ENCODE assay signal across 14 cellular contexts in the genomic region with DNA sequence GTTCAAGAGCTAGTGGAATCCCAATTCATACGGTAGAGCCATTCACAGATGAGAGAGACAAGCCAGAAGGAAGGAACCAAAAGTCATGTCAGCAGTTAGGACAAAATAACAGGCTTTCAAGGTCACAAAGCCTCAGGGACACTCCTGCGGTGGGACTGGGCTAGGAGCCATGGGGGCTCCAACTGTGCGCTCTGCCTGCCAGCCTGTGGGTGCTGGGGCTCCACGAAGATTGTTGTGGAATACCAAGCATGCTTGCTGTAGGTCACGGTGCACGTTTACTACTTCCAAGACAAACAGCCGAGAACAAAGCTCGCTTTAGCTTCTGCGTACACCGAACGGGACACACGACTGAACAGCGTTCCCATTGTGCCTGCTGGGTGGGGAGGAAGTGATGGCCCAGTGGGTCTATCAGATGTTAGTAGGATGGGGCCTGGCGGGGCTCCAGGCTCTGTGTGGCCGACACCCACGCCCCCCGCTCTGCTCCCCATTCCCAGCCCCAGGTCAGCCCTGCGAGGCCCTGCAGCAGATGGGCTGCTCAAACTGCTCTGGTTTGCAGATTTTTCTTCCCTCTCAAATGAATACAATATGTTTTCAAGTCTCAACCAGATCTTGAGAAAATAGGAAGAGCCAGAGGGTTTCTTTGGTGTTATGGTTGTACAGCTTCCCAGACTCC.
DNase-seq lines count a peak whose midpoint lies in the region; TF ChIP-seq lines count a peak whose summit lies in the region.
"Had no signal": no experiment of that assay in that cellular context is flagged by ENCODE, and none has a peak within 500 bp of the region (broad histone marks: within the 10 kb centered on the region; RNA-seq: fewer than 3 reads in every experiment).

No MANE protein-coding gene starts in this region.

- 44% methylated on average over 18 of the region's 18 CpGs for WGBS in hepatocyte (ENCODE audit: low lambda C conversion rate, missing lambda C conversion rate)

- H3K27ac Mint-ChIP-seq in Caco-2 (ENCODE audit: unreplicated experiment), result peak overlapping the region; percentile 67
- H3K27ac Mint-ChIP-seq in activated naive CD8-positive, alpha-beta T cell treated with anti-CD3 and anti-CD28 coated beads for 36 hours, result no peak overlapping the region
- H3K27ac Mint-ChIP-seq in activated T-helper 2 cell treated with anti-CD3 and anti-CD28 coated beads, Interferon-gamma antibody, Interleukin-2, Interleukin-4, amounts not matched to agents 10 μg/mL and 5 μg/mL and 100 μg/mL, durations not matched to agents 14 hours and 24 hours and 36 hours, result no peak overlapping the region
- H3K27ac Mint-ChIP-seq: activated CD4-positive, alpha-beta T cell treated with anti-CD3 and anti-CD28 coated beads, Interleukin-2, amount 10 ng/mL, durations not matched to agents 7 days and 5 days; activated naive CD4-positive, alpha-beta T cell treated with anti-CD3 and anti-CD28 coated beads, Interleukin-2, amount 10 ng/mL, durations not matched to agents 7 days and 5 days had no signal

- H3K36me3 ChIP-seq in Caco-2 (ENCODE audit: control insufficient read depth, insufficient read depth, low read length) (peaks cover 5% of the 10 kb centered on the region; the same call in 1 of the 2 replicates), hepatocyte (replicated peaks; ENCODE audit: insufficient read depth, low read depth) (peaks cover 4% of the 10 kb centered on the region), rectal smooth muscle tissue (ENCODE audit: control insufficient read depth, insufficient read depth, low read length) (peaks cover 19% of the 10 kb centered on the region)

- no peak for TF ChIP-seq CTCF in Caco-2 (IDR thresholded peaks at IDR 0.05; ENCODE audit: insufficient read depth in 1 of 2, low read depth in 1 of 2, low read length in 1 of 2, severe bottlenecking in 1 of 2, unreplicated experiment in 1 of 2)
- no peak for TF ChIP-seq CTCF in hepatocyte (IDR thresholded peaks at IDR 0.05; ENCODE audit: poor library complexity)

- BruUV-seq in Caco-2 (replicated peaks; lab: Mats Ljungman, UMichigan), result no TSS peak

- H3K4me3 ChIP-seq in Caco-2 (ENCODE audit: low read depth, low read length) (no peak overlapping the region), hepatocyte (no peak overlapping the region), rectal smooth muscle tissue (ENCODE audit: low read length) (no peak overlapping the region)

- no peak for DNase-seq in Caco-2
- DNase-seq in brain pericyte (ENCODE audit: low read depth, low spot score), result peak; percentile 99
- no peak for DNase-seq in hepatocyte (ENCODE audit: low spot score)
- no peak for DNase-seq in activated naive CD8-positive, alpha-beta T cell treated with anti-CD3 and anti-CD28 coated beads for 36 hours
- no peak for DNase-seq in HEK293T (ENCODE audit: extremely low spot score)
- no peak for DNase-seq in activated T-helper 2 cell treated with anti-CD3 and anti-CD28 coated beads, Interferon-gamma antibody, Interleukin-2, Interleukin-4, amounts not matched to agents 10 μg/mL and 5 μg/mL and 100 μg/mL, durations not matched to agents 14 hours and 24 hours and 36 hours (ENCODE audit: low spot score)
- no peak for DNase-seq in HuH-7 (ENCODE audit: low spot score)
- DNase-seq: activated CD4-positive, alpha-beta T cell treated with anti-CD3 and anti-CD28 coated beads, Interleukin-2, amount 10 ng/mL, durations not matched to agents 7 days and 5 days; activated naive CD4-positive, alpha-beta T cell treated with anti-CD3 and anti-CD28 coated beads, Interleukin-2, amount 10 ng/mL, durations not matched to agents 7 days and 5 days; BE2C; GF-D8; Kasumi-1; NCI-H2227 treated with DMSO at 0.1 percent for 48 hours had no signal

- H3K4me1 ChIP-seq in Caco-2 (peaks cover 53% of the 10 kb centered on the region), hepatocyte (ENCODE audit: insufficient read depth) (peaks cover 55% of the 10 kb centered on the region), rectal smooth muscle tissue (ENCODE audit: control insufficient read depth, insufficient read depth, low read length) (peaks cover 7% of the 10 kb centered on the region)

- H3K79me2 ChIP-seq in hepatocyte, result no peaks in the 10 kb centered on the region

- H3K9me3 ChIP-seq in Caco-2 (no peaks in the 10 kb centered on the region), hepatocyte (ENCODE audit: low read depth) (no peaks in the 10 kb centered on the region)
- H3K9me3 ChIP-seq: BE2C had no signal

- CTCF ChIA-PET in Caco-2 (lab: Charles Lee), result no interaction called here
- CTCF ChIA-PET in HEK293T (lab: Yijun Ruan, JAX), result interaction anchor here (0.6 kb wide), 1 partner anchor 80 kb away, joined by 3 read pairs; no protein-coding TSS in a partner anchor

- peak overlapping the region; percentile 51 for H3K4me2 ChIP-seq in hepatocyte

- POLR2A ChIA-PET in Caco-2 (lab: Charles Lee), result interaction anchor here (1.5 kb wide), 1 partner anchor 11 kb away, joined by 6 read pairs; no protein-coding TSS in a partner anchor
- POLR2A ChIA-PET in HEK293T (lab: Yijun Ruan, JAX), result no interaction called here

- H3K4me3 Mint-ChIP-seq in Caco-2 (ENCODE audit: unreplicated experiment), result no peak overlapping the region
- no peak overlapping the region for H3K4me3 Mint-ChIP-seq in activated naive CD8-positive, alpha-beta T cell treated with anti-CD3 and anti-CD28 coated beads for 36 hours
- H3K4me3 Mint-ChIP-seq in activated T-helper 2 cell treated with anti-CD3 and anti-CD28 coated beads, Interferon-gamma antibody, Interleukin-2, Interleukin-4, amounts not matched to agents 10 μg/mL and 5 μg/mL and 100 μg/mL, durations not matched to agents 14 hours and 24 hours and 36 hours (ENCODE audit: low read depth), result no peak overlapping the region
- H3K4me3 Mint-ChIP-seq: activated CD4-positive, alpha-beta T cell treated with anti-CD3 and anti-CD28 coated beads, Interleukin-2, amount 10 ng/mL, durations not matched to agents 7 days and 5 days; activated naive CD4-positive, alpha-beta T cell treated with anti-CD3 and anti-CD28 coated beads, Interleukin-2, amount 10 ng/mL, durations not matched to agents 7 days and 5 days had no signal

- no peaks in the 10 kb centered on the region for H3K27me3 Mint-ChIP-seq in Caco-2 (ENCODE audit: insufficient read depth, unreplicated experiment)
- peaks cover 4% of the 10 kb centered on the region for H3K27me3 Mint-ChIP-seq in activated naive CD8-positive, alpha-beta T cell treated with anti-CD3 and anti-CD28 coated beads for 36 hours
- no peaks in the 10 kb centered on the region for H3K27me3 Mint-ChIP-seq in activated T-helper 2 cell treated with anti-CD3 and anti-CD28 coated beads, Interferon-gamma antibody, Interleukin-2, Interleukin-4, amounts not matched to agents 10 μg/mL and 5 μg/mL and 100 μg/mL, durations not matched to agents 14 hours and 24 hours and 36 hours (ENCODE audit: low read depth)

- H2AFZ ChIP-seq in hepatocyte, result peak overlapping the region; percentile 16

- H3K9me3 Mint-ChIP-seq in Caco-2 (ENCODE audit: unreplicated experiment), result no peaks in the 10 kb centered on the region
- no peaks in the 10 kb centered on the region for H3K9me3 Mint-ChIP-seq in activated naive CD8-positive, alpha-beta T cell treated with anti-CD3 and anti-CD28 coated beads for 36 hours
- H3K9me3 Mint-ChIP-seq in activated T-helper 2 cell treated with anti-CD3 and anti-CD28 coated beads, Interferon-gamma antibody, Interleukin-2, Interleukin-4, amounts not matched to agents 10 μg/mL and 5 μg/mL and 100 μg/mL, durations not matched to agents 14 hours and 24 hours and 36 hours, result no peaks in the 10 kb centered on the region
- H3K9me3 Mint-ChIP-seq: activated CD4-positive, alpha-beta T cell treated with anti-CD3 and anti-CD28 coated beads, Interleukin-2, amount 10 ng/mL, durations not matched to agents 7 days and 5 days; activated naive CD4-positive, alpha-beta T cell treated with anti-CD3 and anti-CD28 coated beads, Interleukin-2, amount 10 ng/mL, durations not matched to agents 7 days and 5 days had no signal

- peak overlapping the region; percentile 85 for H3K27ac ChIP-seq in hepatocyte
- peak overlapping the region; percentile 7 for H3K27ac ChIP-seq in rectal smooth muscle tissue (ENCODE audit: low read depth, low read length)

- peaks cover 38% of the 10 kb centered on the region for H3K4me1 Mint-ChIP-seq in Caco-2 (ENCODE audit: low read depth, unreplicated experiment)
- H3K4me1 Mint-ChIP-seq in activated naive CD8-positive, alpha-beta T cell treated with anti-CD3 and anti-CD28 coated beads for 36 hours, result no peaks in the 10 kb centered on the region
- no peaks in the 10 kb centered on the region for H3K4me1 Mint-ChIP-seq in activated T-helper 2 cell treated with anti-CD3 and anti-CD28 coated beads, Interferon-gamma antibody, Interleukin-2, Interleukin-4, amounts not matched to agents 10 μg/mL and 5 μg/mL and 100 μg/mL, durations not matched to agents 14 hours and 24 hours and 36 hours (ENCODE audit: low read depth)
- H3K4me1 Mint-ChIP-seq: activated CD4-positive, alpha-beta T cell treated with anti-CD3 and anti-CD28 coated beads, Interleukin-2, amount 10 ng/mL, durations not matched to agents 7 days and 5 days; activated naive CD4-positive, alpha-beta T cell treated with anti-CD3 and anti-CD28 coated beads, Interleukin-2, amount 10 ng/mL, durations not matched to agents 7 days and 5 days had no signal

- H3K9me2 ChIP-seq in hepatocyte (replicated peaks; ENCODE audit: insufficient read depth), result no peaks in the 10 kb centered on the region

- peaks cover 24% of the 10 kb centered on the region for H3K36me3 Mint-ChIP-seq in Caco-2 (ENCODE audit: insufficient read depth, unreplicated experiment)
- no peaks in the 10 kb centered on the region for H3K36me3 Mint-ChIP-seq in activated naive CD8-positive, alpha-beta T cell treated with anti-CD3 and anti-CD28 coated beads for 36 hours
- no peaks in the 10 kb centered on the region for H3K36me3 Mint-ChIP-seq in activated T-helper 2 cell treated with anti-CD3 and anti-CD28 coated beads, Interferon-gamma antibody, Interleukin-2, Interleukin-4, amounts not matched to agents 10 μg/mL and 5 μg/mL and 100 μg/mL, durations not matched to agents 14 hours and 24 hours and 36 hours (ENCODE audit: low read depth)
- H3K36me3 Mint-ChIP-seq: activated naive CD4-positive, alpha-beta T cell treated with anti-CD3 and anti-CD28 coated beads, Interleukin-2, amount 10 ng/mL, durations not matched to agents 7 days and 5 days had no signal

- H3K9ac ChIP-seq in rectal smooth muscle tissue (ENCODE audit: low read length), result no peak overlapping the region

- intact Hi-C loops in Caco-2 (cut with micrococcal nuclease; ENCODE audit: unreplicated experiment), result no loop called here
- intact Hi-C loops in activated T-helper 2 cell treated with anti-CD3 and anti-CD28 coated beads, Interferon-gamma antibody, Interleukin-2, Interleukin-4, amounts not matched to agents 10 μg/mL and 5 μg/mL and 100 μg/mL, durations not matched to agents 14 hours and 24 hours and 36 hours (cut with micrococcal nuclease), result no loop called here

- H4K20me1 ChIP-seq in hepatocyte (ENCODE audit: insufficient read depth, poor library complexity, severe bottlenecking), result no peaks in the 10 kb centered on the region

- H3K27me3 ChIP-seq in Caco-2 (replicated peaks; ENCODE audit: control insufficient read depth, insufficient read depth, low read length) (no peaks in the 10 kb centered on the region), hepatocyte (no peaks in the 10 kb centered on the region), rectal smooth muscle tissue (ENCODE audit: control insufficient read depth, insufficient read depth, low read length) (no peaks in the 10 kb centered on the region)
- H3K27me3 ChIP-seq: BE2C had no signal
